1 cellular context compared by ENCODE assay signal in the genomic region with DNA sequence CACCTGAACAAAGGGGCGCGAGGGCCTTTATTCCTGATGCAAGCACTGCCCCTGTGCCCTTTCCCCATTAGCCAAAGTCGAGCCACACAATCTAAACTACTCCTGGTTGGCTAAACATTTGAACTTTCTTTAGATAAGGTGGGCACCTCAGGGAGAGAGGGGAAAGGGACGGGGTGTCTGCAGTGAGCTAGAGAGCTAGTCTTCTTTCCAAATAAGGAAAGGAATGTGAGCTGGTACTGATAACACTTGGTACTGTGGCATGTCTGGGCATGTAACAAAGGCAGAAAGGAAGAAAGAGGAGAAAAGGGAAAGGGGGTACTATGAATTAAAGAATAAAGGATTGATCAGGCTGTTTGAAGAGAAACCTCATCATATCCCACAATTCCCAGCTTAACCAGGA.
TF ChIP-seq lines count a peak whose summit lies in the region.

No MANE protein-coding gene starts in this region.

TF ChIP-seq in HEK293, 187 proteins besides CTCF, POLR2A, EP300 and RAD21 (continued from another document):
- TF ChIP-seq, protein P1, sequence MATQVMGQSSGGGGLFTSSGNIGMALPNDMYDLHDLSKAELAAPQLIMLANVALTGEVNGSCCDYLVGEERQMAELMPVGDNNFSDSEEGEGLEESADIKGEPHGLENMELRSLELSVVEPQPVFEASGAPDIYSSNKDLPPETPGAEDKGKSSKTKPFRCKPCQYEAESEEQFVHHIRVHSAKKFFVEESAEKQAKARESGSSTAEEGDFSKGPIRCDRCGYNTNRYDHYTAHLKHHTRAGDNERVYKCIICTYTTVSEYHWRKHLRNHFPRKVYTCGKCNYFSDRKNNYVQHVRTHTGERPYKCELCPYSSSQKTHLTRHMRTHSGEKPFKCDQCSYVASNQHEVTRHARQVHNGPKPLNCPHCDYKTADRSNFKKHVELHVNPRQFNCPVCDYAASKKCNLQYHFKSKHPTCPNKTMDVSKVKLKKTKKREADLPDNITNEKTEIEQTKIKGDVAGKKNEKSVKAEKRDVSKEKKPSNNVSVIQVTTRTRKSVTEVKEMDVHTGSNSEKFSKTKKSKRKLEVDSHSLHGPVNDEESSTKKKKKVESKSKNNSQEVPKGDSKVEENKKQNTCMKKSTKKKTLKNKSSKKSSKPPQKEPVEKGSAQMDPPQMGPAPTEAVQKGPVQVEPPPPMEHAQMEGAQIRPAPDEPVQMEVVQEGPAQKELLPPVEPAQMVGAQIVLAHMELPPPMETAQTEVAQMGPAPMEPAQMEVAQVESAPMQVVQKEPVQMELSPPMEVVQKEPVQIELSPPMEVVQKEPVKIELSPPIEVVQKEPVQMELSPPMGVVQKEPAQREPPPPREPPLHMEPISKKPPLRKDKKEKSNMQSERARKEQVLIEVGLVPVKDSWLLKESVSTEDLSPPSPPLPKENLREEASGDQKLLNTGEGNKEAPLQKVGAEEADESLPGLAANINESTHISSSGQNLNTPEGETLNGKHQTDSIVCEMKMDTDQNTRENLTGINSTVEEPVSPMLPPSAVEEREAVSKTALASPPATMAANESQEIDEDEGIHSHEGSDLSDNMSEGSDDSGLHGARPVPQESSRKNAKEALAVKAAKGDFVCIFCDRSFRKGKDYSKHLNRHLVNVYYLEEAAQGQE (tag by site-specific recombination; IDR thresholded peaks at IDR 0.05), result no peak
- TF ChIP-seq ZNF112 (tag by site-specific recombination; IDR thresholded peaks at IDR 0.05), result no peak
- no peak for TF ChIP-seq ZNF184 (tag by site-specific recombination; IDR thresholded peaks at IDR 0.05)
- TF ChIP-seq GLIS2 (tag by site-specific recombination; IDR thresholded peaks at IDR 0.05), result no peak
- TF ChIP-seq ZNF274 (IDR thresholded peaks at IDR 0.05; ENCODE audit: low read length), result no peak
- TF ChIP-seq ZNF274 (tag by site-specific recombination; IDR thresholded peaks at IDR 0.05; ENCODE audit: borderline replicate concordance), result no peak
- no peak for TF ChIP-seq ZNF174 (tag by site-specific recombination; IDR thresholded peaks at IDR 0.05)
- TF ChIP-seq PRDM1 (tag by site-specific recombination; IDR thresholded peaks at IDR 0.05), result peak; percentile 76
- no peak for TF ChIP-seq ZNF624 (tag by site-specific recombination; IDR thresholded peaks at IDR 0.05)
- no peak for TF ChIP-seq SCRT1 (tag by site-specific recombination; IDR thresholded peaks at IDR 0.05; ENCODE audit: borderline replicate concordance)
- TF ChIP-seq ZNF221 (tag by site-specific recombination; IDR thresholded peaks at IDR 0.05; ENCODE audit: borderline replicate concordance), result no peak
- TF ChIP-seq ZNF23 (tag by site-specific recombination; IDR thresholded peaks at IDR 0.05; ENCODE audit: borderline replicate concordance), result no peak
- TF ChIP-seq, protein P2, sequence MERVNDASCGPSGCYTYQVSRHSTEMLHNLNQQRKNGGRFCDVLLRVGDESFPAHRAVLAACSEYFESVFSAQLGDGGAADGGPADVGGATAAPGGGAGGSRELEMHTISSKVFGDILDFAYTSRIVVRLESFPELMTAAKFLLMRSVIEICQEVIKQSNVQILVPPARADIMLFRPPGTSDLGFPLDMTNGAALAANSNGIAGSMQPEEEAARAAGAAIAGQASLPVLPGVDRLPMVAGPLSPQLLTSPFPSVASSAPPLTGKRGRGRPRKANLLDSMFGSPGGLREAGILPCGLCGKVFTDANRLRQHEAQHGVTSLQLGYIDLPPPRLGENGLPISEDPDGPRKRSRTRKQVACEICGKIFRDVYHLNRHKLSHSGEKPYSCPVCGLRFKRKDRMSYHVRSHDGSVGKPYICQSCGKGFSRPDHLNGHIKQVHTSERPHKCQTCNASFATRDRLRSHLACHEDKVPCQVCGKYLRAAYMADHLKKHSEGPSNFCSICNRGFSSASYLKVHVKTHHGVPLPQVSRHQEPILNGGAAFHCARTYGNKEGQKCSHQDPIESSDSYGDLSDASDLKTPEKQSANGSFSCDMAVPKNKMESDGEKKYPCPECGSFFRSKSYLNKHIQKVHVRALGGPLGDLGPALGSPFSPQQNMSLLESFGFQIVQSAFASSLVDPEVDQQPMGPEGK (tag by site-specific recombination; IDR thresholded peaks at IDR 0.05), result no peak
- TF ChIP-seq ZNF138 (tag by site-specific recombination; IDR thresholded peaks at IDR 0.05; ENCODE audit: borderline replicate concordance), result no peak
- TF ChIP-seq, protein P3, sequence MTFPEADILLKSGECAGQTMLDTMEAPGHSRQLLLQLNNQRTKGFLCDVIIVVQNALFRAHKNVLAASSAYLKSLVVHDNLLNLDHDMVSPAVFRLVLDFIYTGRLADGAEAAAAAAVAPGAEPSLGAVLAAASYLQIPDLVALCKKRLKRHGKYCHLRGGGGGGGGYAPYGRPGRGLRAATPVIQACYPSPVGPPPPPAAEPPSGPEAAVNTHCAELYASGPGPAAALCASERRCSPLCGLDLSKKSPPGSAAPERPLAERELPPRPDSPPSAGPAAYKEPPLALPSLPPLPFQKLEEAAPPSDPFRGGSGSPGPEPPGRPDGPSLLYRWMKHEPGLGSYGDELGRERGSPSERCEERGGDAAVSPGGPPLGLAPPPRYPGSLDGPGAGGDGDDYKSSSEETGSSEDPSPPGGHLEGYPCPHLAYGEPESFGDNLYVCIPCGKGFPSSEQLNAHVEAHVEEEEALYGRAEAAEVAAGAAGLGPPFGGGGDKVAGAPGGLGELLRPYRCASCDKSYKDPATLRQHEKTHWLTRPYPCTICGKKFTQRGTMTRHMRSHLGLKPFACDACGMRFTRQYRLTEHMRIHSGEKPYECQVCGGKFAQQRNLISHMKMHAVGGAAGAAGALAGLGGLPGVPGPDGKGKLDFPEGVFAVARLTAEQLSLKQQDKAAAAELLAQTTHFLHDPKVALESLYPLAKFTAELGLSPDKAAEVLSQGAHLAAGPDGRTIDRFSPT (tag by site-specific recombination; IDR thresholded peaks at IDR 0.05), result no peak
